In the genomic region with DNA sequence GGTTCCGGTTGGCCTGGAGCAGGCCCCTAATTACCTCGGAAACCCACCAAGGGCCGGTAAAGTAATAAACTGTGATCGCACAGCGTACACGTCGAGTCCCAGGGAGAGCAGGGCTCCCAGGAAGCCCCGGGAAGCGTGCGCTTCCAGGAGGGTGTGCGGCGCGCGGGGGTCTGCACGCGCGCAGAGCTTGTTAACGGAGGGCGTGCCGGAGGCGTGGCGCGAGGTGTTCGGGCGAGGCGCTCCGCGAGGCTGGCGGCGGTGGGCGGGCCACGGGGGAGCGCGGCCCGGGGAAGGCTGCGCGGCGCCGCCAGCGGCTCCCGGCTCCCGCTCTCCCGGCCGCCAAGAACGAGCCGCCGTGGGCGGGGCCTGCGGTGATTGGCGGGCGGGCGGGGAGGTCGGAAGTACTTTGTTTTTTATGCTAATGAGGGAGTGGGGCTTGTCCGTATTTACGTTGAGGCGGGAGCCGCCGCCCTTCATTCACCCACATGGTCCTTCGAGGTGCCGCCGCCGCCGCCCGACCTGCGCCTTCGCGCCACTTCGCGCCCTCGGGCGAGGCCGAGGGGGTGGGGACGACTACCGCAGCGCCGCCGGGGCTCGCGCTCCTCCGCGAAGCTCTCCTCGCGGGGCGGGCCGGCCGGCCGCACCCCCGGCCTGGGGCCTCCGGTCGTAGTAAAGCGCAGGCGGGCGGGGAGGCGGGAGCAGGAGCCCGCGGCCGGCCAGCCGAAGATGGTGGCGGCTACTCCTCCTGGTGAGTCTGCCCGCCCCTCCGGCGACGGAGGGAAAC, we compare ENCODE assay signal across 8 cellular contexts. TPM values are rescaled to one million over a fixed set of nuclear protein-coding genes. Genes with fewer than 3 reads are reported as not detected.
DNase-seq lines count a peak whose midpoint lies in the region; ATAC-seq and TF ChIP-seq lines count a peak whose summit lies in the region.

Gene MIR17HG (plus strand): TSS at position 476 of the 784 bp plus-strand sequence.

- ATAC-seq in GM18502 (IDR thresholded peaks at IDR 0.05; ENCODE audit: poor library complexity, unreplicated experiment), result peak; percentile 61
- ATAC-seq in HG02938 (IDR thresholded peaks at IDR 0.05; ENCODE audit: unreplicated experiment), result peak; percentile 51
- peak; percentile 67 for ATAC-seq in T-helper 17 cell
- peak; percentile 93 for ATAC-seq in left ventricle myocardium superior
- peak; percentile 85 to 90 (median 89) for ATAC-seq in psoas muscle

- H3K9me3 ChIP-seq in T-helper 17 cell (ENCODE audit: control insufficient read depth, low read length, poor library complexity, severe bottlenecking) (no peaks in the 10 kb centered on the region), psoas muscle (no peaks in the 10 kb centered on the region)

- H3K36me3 ChIP-seq in psoas muscle (ENCODE audit: insufficient read depth in 1 of 2, low read depth in 1 of 2) (peaks cover 8 to 27% of the 10 kb centered on the region in 2 donors), urinary bladder (ENCODE audit: insufficient read depth) (peaks cover 2% of the 10 kb centered on the region)

- 1% methylated on average over 48 to 103 of the region's 103 CpGs for WGBS in psoas muscle, 3 donors
- under 1% methylated on average over 103 of the region's 103 CpGs for WGBS in urinary bladder

- no peaks in the 10 kb centered on the region for H3K27me3 Mint-ChIP-seq in T-helper 17 cell

- DNase-seq in NCI-H1694 treated with DMSO at 0.1 percent for 48 hours (lab: John Stamatoyannopoulos, UW), result peak; percentile 89
- peak; percentile 67 to 87 (median 86) for DNase-seq in T-helper 17 cell
- DNase-seq in amniotic stem cell (lab: John Stamatoyannopoulos, UW), result peak; percentile 65
- DNase-seq in left ventricle myocardium superior, result peak; percentile 94
- DNase-seq in psoas muscle, result peak; percentile 90 to 92

- peaks cover 0 to 3% (median 0%) of the 10 kb centered on the region in 3 donors for H3K27me3 ChIP-seq in psoas muscle (ENCODE audit: insufficient read depth in 3 of 3, low read length in 2 of 3)

- H3K4me3 Mint-ChIP-seq in T-helper 17 cell, result peak within 1 kb of the TSS; percentile 97

- H3K36me3 Mint-ChIP-seq in T-helper 17 cell (ENCODE audit: low read depth), result no peaks in the 10 kb centered on the region

- H3K4me1 ChIP-seq in psoas muscle (peaks cover 18% of the 10 kb centered on the region), urinary bladder (ENCODE audit: insufficient read depth) (no peaks in the 10 kb centered on the region)

- peak within 1 kb of the TSS; percentile 92 for H3K27ac Mint-ChIP-seq in T-helper 17 cell

- no peak for TF ChIP-seq CTCF in psoas muscle (IDR thresholded peaks at IDR 0.05)

- intact Hi-C loops in left ventricle myocardium superior (cut with micrococcal nuclease) (no loop called here), psoas muscle (cut with DNase I) (no loop called here)

- H3K4me3 ChIP-seq in psoas muscle (peak within 1 kb of the TSS; percentile 88), urinary bladder (ENCODE audit: low read depth, low read length) (peak within 1 kb of the TSS; percentile 100)

- peak within 1 kb of the TSS; percentile 98 for H3K27ac ChIP-seq in psoas muscle
- peak within 1 kb of the TSS; percentile 94 for H3K27ac ChIP-seq in urinary bladder (ENCODE audit: low read depth)

- peaks cover 8% of the 10 kb centered on the region for H3K4me1 Mint-ChIP-seq in T-helper 17 cell

RNA-seq across cellular contexts. Expression of gene MIR17HG, which starts in this region (rescaled TPM):
- 1 to 10 TPM; 6.9 to 9.1 TPM for total RNA-seq in T-helper 17 cell
- total RNA-seq in left ventricle myocardium superior, result 1.7 TPM
- total RNA-seq in psoas muscle, result 1 to 10 TPM in 3 of 4 donors, under 1 TPM in 1; 0.92 to 5.2 (median 1.2) TPM
- under 1 TPM; 0.24 to 0.86 (median 0.30) TPM for polyA plus RNA-seq in psoas muscle
- 9.0 TPM for total RNA-seq in urinary bladder
- polyA plus RNA-seq in urinary bladder, result 0.53 TPM

Comparison
In these comparisons a context has a peak if more than half of its experiments do, and no peak if none do; other contexts are left out.
1. Peak in every context shown above with its lines: DNase-seq, ATAC-seq, H3K4me3 ChIP-seq and H3K27ac ChIP-seq.